20 cellular contexts compared by ENCODE assay signal in the genomic region with DNA sequence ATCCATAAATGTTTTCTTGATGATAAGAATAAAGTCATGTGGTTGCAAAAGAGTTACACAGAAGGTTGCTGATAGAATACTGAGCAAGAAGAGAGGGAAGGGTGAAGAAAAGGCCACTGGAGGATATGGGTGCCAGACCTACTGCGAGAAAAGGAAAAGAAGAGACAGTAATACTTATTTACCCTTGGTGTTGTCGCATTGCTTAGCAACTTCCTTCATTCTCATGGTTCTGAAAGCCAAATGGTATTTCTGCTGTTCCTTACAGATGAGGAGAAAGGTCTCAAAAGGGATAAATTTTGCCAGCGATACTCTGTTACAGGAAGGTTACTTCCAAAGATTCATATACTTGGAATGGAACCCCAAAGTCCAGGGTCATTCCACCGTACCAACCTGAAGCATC.
"Had no signal": no experiment of that assay in that cellular context is flagged by ENCODE, and none has a peak within 500 bp of the region (broad histone marks: within the 10 kb centered on the region; RNA-seq: fewer than 3 reads in every experiment).

No MANE protein-coding gene starts in this region.

- H3K4me2 ChIP-seq: hepatocyte had no signal

- DNase-seq: activated CD4-positive, alpha-beta T cell treated with anti-CD3 and anti-CD28 coated beads for 4 hours; activated CD8-positive, alpha-beta memory T cell treated with anti-CD3 and anti-CD28 coated beads, Interleukin-2, amount 50 U/mL, for 4 hours; activated CD8-positive, alpha-beta T cell treated with anti-CD3 and anti-CD28 coated beads, Interleukin-2, amount 10 ng/mL, durations not matched to agents 7 days and 5 days; activated gamma-delta T cell; activated T-cell treated with anti-CD3 and anti-CD28 coated beads, Interleukin-2, amount 50 U/mL, for 48 hours; amniotic stem cell; dermis blood vessel endothelial cell; erythroblast; left lung; mammary epithelial cell; naive thymus-derived CD8-positive, alpha-beta T cell; retina; stimulated activated CD4-positive, alpha-beta T cell treated with anti-CD3 and anti-CD28 coated beads, Interleukin-4, amount 100 ng/mL, for 1 hour; stimulated activated naive B cell treated with anti-CD40 and anti-IgM and Interleukin-4, amounts not matched to agents 10 μg/mL and 1 μg/mL and 100 μg/mL, for 72 hours; upper lobe of left lung had no signal

- H3K4me3 Mint-ChIP-seq: activated CD8-positive, alpha-beta T cell treated with anti-CD3 and anti-CD28 coated beads, Interleukin-2, amount 10 ng/mL, durations not matched to agents 7 days and 5 days; naive thymus-derived CD8-positive, alpha-beta T cell; stimulated activated naive B cell treated with anti-CD40 and anti-IgM and Interleukin-4, amounts not matched to agents 10 μg/mL and 1 μg/mL and 100 μg/mL, for 72 hours; WTC11 had no signal

- H3K9ac ChIP-seq: parathyroid adenoma had no signal

- H3K27me3 Mint-ChIP-seq: stimulated activated naive B cell treated with anti-CD40 and anti-IgM and Interleukin-4, amounts not matched to agents 10 μg/mL and 1 μg/mL and 100 μg/mL, for 72 hours had no signal

- ATAC-seq: activated CD8-positive, alpha-beta T cell treated with anti-CD3 and anti-CD28 coated beads, Interleukin-2, amount 10 ng/mL, durations not matched to agents 7 days and 5 days; activated naive CD4-positive, alpha-beta T cell treated with anti-CD3 and anti-CD28 coated beads, Interleukin-2, amount 50 U/mL, for 72 hours; naive thymus-derived CD8-positive, alpha-beta T cell; stimulated activated naive B cell treated with anti-CD40 and anti-IgM and Interleukin-4, amounts not matched to agents 10 μg/mL and 1 μg/mL and 100 μg/mL, for 72 hours had no signal

- H3K36me3 Mint-ChIP-seq: activated naive CD4-positive, alpha-beta T cell treated with anti-CD3 and anti-CD28 coated beads, Interleukin-2, amount 50 U/mL, for 72 hours; naive thymus-derived CD8-positive, alpha-beta T cell; stimulated activated naive B cell treated with anti-CD40 and anti-IgM and Interleukin-4, amounts not matched to agents 10 μg/mL and 1 μg/mL and 100 μg/mL, for 72 hours; WTC11 had no signal

- H3K36me3 ChIP-seq: left lung, neutrophil, upper lobe of left lung had no signal

- H2AFZ ChIP-seq: hepatocyte, parathyroid adenoma had no signal

- H3K4me3 ChIP-seq: hepatocyte, left lung, upper lobe of left lung had no signal

- H3K27ac ChIP-seq: hepatocyte, left lung, neutrophil, parathyroid adenoma, upper lobe of left lung had no signal

- H3K27ac Mint-ChIP-seq: activated CD8-positive, alpha-beta T cell treated with anti-CD3 and anti-CD28 coated beads, Interleukin-2, amount 10 ng/mL, durations not matched to agents 7 days and 5 days; activated naive CD4-positive, alpha-beta T cell treated with anti-CD3 and anti-CD28 coated beads, Interleukin-2, amount 50 U/mL, for 72 hours; naive thymus-derived CD8-positive, alpha-beta T cell; stimulated activated naive B cell treated with anti-CD40 and anti-IgM and Interleukin-4, amounts not matched to agents 10 μg/mL and 1 μg/mL and 100 μg/mL, for 72 hours; WTC11 had no signal

- H3K9me3 ChIP-seq: left lung, neutrophil, upper lobe of left lung had no signal

- H3K9me3 Mint-ChIP-seq: naive thymus-derived CD8-positive, alpha-beta T cell; stimulated activated naive B cell treated with anti-CD40 and anti-IgM and Interleukin-4, amounts not matched to agents 10 μg/mL and 1 μg/mL and 100 μg/mL, for 72 hours; WTC11 had no signal

- H3K4me1 Mint-ChIP-seq: naive thymus-derived CD8-positive, alpha-beta T cell; stimulated activated naive B cell treated with anti-CD40 and anti-IgM and Interleukin-4, amounts not matched to agents 10 μg/mL and 1 μg/mL and 100 μg/mL, for 72 hours had no signal

- H3K27me3 ChIP-seq: hepatocyte, left lung, neutrophil, upper lobe of left lung had no signal

- H3K4me1 ChIP-seq: parathyroid adenoma, upper lobe of left lung had no signal

- H3K79me2 ChIP-seq: hepatocyte, parathyroid adenoma had no signal
